8 cellular contexts compared by ENCODE assay signal in genomic region chr11:30855383-30856006, GRCh38.
DNase-seq lines count a peak whose midpoint lies in the region; ATAC-seq, FAIRE-seq and TF ChIP-seq lines count a peak whose summit lies in the region.

No MANE protein-coding gene starts in this region.

- H3F3A ChIP-seq in DOHH2 (ENCODE audit: control insufficient read depth, insufficient read depth) (no peaks in the 10 kb centered on the region), neural cell (ENCODE audit: insufficient read depth, low read length, poor library complexity, severe bottlenecking) (no peaks in the 10 kb centered on the region)

- no peak for TF ChIP-seq POLR2A in GM12891 (IDR thresholded peaks at IDR 0.05; ENCODE audit: low read depth, low read length)

- H3K4me1 ChIP-seq in DOHH2 (ENCODE audit: control insufficient read depth, low read length), result no peaks in the 10 kb centered on the region

- no peaks in the 10 kb centered on the region for H4K20me1 ChIP-seq in DOHH2 (ENCODE audit: control insufficient read depth, insufficient read depth, low read depth, low read length)
- no peaks in the 10 kb centered on the region for H4K20me1 ChIP-seq in neural cell (ENCODE audit: insufficient read depth)

- no peaks in the 10 kb centered on the region for H3K9me2 ChIP-seq in DOHH2 (replicated peaks; ENCODE audit: control insufficient read depth, low read length)
- no peaks in the 10 kb centered on the region for H3K9me2 ChIP-seq in neural cell (ENCODE audit: insufficient read depth, low read length)

- peak; percentile 49 for DNase-seq in NCI-H1694 (lab: John Stamatoyannopoulos, UW)
- DNase-seq in choroid plexus epithelial cell (ENCODE audit: low read depth), result peak; percentile 50
- DNase-seq in GM12891 (ENCODE audit: insufficient read length, low spot score), result no peak
- no peak for DNase-seq in stimulated activated CD4-positive, alpha-beta T cell treated with anti-CD3 and anti-CD28 coated beads, Interleukin-1b, Interleukin-23, amount 100 ng/mL, for 48 hours

- no peak overlapping the region for H3K4me3 ChIP-seq in DOHH2 (ENCODE audit: low read length)
- H3K4me3 ChIP-seq in choroid plexus epithelial cell (ENCODE audit: low read depth, low read length), result no peak overlapping the region
- H3K4me3 ChIP-seq in neural cell (ENCODE audit: low read length), result no peak overlapping the region

- no peak for ATAC-seq in GM21367 (IDR thresholded peaks at IDR 0.05; ENCODE audit: unreplicated experiment)
- ATAC-seq in HG02763 (IDR thresholded peaks at IDR 0.05; ENCODE audit: unreplicated experiment), result no peak

- H3K27me3 ChIP-seq in DOHH2 (ENCODE audit: control insufficient read depth, low read length) (no peaks in the 10 kb centered on the region), neural cell (ENCODE audit: insufficient read depth, low read depth, low read length) (no peaks in the 10 kb centered on the region)

- no peaks in the 10 kb centered on the region for H3K9me3 ChIP-seq in DOHH2 (ENCODE audit: control insufficient read depth, insufficient read depth, low read length)
- H3K9me3 ChIP-seq in neural cell (ENCODE audit: low read length), result no peaks in the 10 kb centered on the region

- H3K4me2 ChIP-seq in DOHH2 (ENCODE audit: low read length) (no peak overlapping the region), neural cell (ENCODE audit: low read length) (no peak overlapping the region)

- TF ChIP-seq CTCF in DOHH2 (IDR thresholded peaks at IDR 0.05; ENCODE audit: low read depth, low read length, poor library complexity, severe bottlenecking) (peak; percentile 31), choroid plexus epithelial cell (conservative IDR thresholded peaks at IDR 0.05; ENCODE audit: low read depth, low read length) (peak; percentile 45), neural cell (IDR thresholded peaks at IDR 0.05; ENCODE audit: poor library complexity, severe bottlenecking) (peak; percentile 81)

- H3K79me2 ChIP-seq in DOHH2 (ENCODE audit: control insufficient read depth, low read length), result no peaks in the 10 kb centered on the region
- no peaks in the 10 kb centered on the region for H3K79me2 ChIP-seq in neural cell (replicated peaks; ENCODE audit: insufficient read depth, low read length)

- no peak overlapping the region for H3K9ac ChIP-seq in neural cell (ENCODE audit: low read length)

- H2AFZ ChIP-seq in neural cell (ENCODE audit: low read depth, low read length), result no peak overlapping the region

- TF ChIP-seq RAD21 in neural cell (conservative IDR thresholded peaks at IDR 0.05), result peak; percentile 88

- H3K27ac ChIP-seq in DOHH2 (ENCODE audit: low read depth, low read length), result no peak overlapping the region
- H3K27ac ChIP-seq in neural cell (ENCODE audit: low read length), result no peak overlapping the region

- H3K36me3 ChIP-seq in DOHH2 (ENCODE audit: control insufficient read depth, low read length) (no peaks in the 10 kb centered on the region), neural cell (ENCODE audit: insufficient read depth, low read length) (no peaks in the 10 kb centered on the region)

- no peak for TF ChIP-seq EP300 in neural cell (conservative IDR thresholded peaks at IDR 0.05; ENCODE audit: poor library complexity, severe bottlenecking)

- FAIRE-seq in GM12891 (lab: Jason Lieb, UNC), result no peak

TF ChIP-seq in neural cell, 6 proteins besides CTCF, POLR2A, EP300 and RAD21:
- no peak for TF ChIP-seq EZH2 (IDR thresholded peaks at IDR 0.05; ENCODE audit: borderline replicate concordance, insufficient read depth, low read length, poor library complexity, severe bottlenecking)
- no peak for TF ChIP-seq TAF1 (IDR thresholded peaks at IDR 0.05; ENCODE audit: low read depth)
- TF ChIP-seq POLR2AphosphoS5 (IDR thresholded peaks at IDR 0.05), result no peak
- TF ChIP-seq SMC3 (conservative IDR thresholded peaks at IDR 0.05; ENCODE audit: poor library complexity), result peak; percentile 89
TF ChIP-seq in neural cell: peak in this region for 1.

TF ChIP-seq in GM12891, 5 proteins besides CTCF, POLR2A, EP300 and RAD21:
- TF ChIP-seq PAX5 (IDR thresholded peaks at IDR 0.05; ENCODE audit: insufficient read depth, low read length, severe bottlenecking) (no peak), POLR2AphosphoS5 (IDR thresholded peaks at IDR 0.05; ENCODE audit: low read depth, low read length) (no peak), TAF1 (IDR thresholded peaks at IDR 0.05; ENCODE audit: low read depth, low read length) (no peak), POU2F2 (IDR thresholded peaks at IDR 0.05; ENCODE audit: low read depth, low read length) (no peak), SPI1 (IDR thresholded peaks at IDR 0.05; ENCODE audit: low read depth, low read length) (no peak)
TF ChIP-seq in GM12891: peak in this region for 0.

Comparison
In these comparisons a context has a peak if more than half of its experiments do, and no peak if none do; other contexts are left out.
1. CTCF ChIP-seq: peak in every context shown above with its lines; median percentile 81 in neural cell; 45 in choroid plexus epithelial cell; 31 in DOHH2.
2. DNase-seq: peak in NCI-H1694 (single experiment) and choroid plexus epithelial cell (single experiment); none in GM12891 (single experiment) and stimulated activated CD4-positive, alpha-beta T cell treated with anti-CD3 and anti-CD28 coated beads, Interleukin-1b, Interleukin-23, amount 100 ng/mL, for 48 hours (single experiment).